13 cellular contexts compared by ENCODE assay signal in genomic region chr4:183405371-183405770, GRCh38.
"Had no signal": no experiment of that assay in that cellular context is flagged by ENCODE, and none has a peak within 500 bp of the region (broad histone marks: within the 10 kb centered on the region; RNA-seq: fewer than 3 reads in every experiment).

No MANE protein-coding gene starts in this region.

- H3K27ac ChIP-seq: body of pancreas, parathyroid adenoma, skin epidermis, tibial artery had no signal

- H3K9ac ChIP-seq: parathyroid adenoma had no signal

- ATAC-seq: body of pancreas had no signal

- H3K27me3 ChIP-seq: body of pancreas, tibial artery had no signal

- DNase-seq: activated CD4-positive, alpha-beta T cell treated with anti-CD3 and anti-CD28 coated beads for 48 hours; activated naive CD4-positive, alpha-beta T cell treated with anti-CD3 and anti-CD28 coated beads, Interleukin-2, amount 10 ng/mL, durations not matched to agents 7 days and 5 days; activated T-cell treated with anti-CD3 and anti-CD28 coated beads, Interleukin-2, amount 50 U/mL, for 48 hours; amniotic stem cell; body of pancreas; endodermal cell; hippocampal formation; kidney glomerular epithelial cell; nephron progenitor cell had no signal

- H2AFZ ChIP-seq: parathyroid adenoma had no signal

- H3K36me3 ChIP-seq: tibial artery had no signal

- H3K9me3 Mint-ChIP-seq: activated naive CD4-positive, alpha-beta T cell treated with anti-CD3 and anti-CD28 coated beads, Interleukin-2, amount 10 ng/mL, durations not matched to agents 7 days and 5 days; dendritic cell treated with granulocyte-macrophage colony-stimulating factor and Interleukin-4, amounts not matched to agents 40 ng/mL and 50 ng/mL, for 4 days; endodermal cell had no signal

- H3K36me3 Mint-ChIP-seq: activated naive CD4-positive, alpha-beta T cell treated with anti-CD3 and anti-CD28 coated beads, Interleukin-2, amount 10 ng/mL, durations not matched to agents 7 days and 5 days had no signal

- H3K9me3 ChIP-seq: body of pancreas, tibial artery had no signal

- H3K27ac Mint-ChIP-seq: activated naive CD4-positive, alpha-beta T cell treated with anti-CD3 and anti-CD28 coated beads, Interleukin-2, amount 10 ng/mL, durations not matched to agents 7 days and 5 days; dendritic cell treated with granulocyte-macrophage colony-stimulating factor and Interleukin-4, amounts not matched to agents 40 ng/mL and 50 ng/mL, for 4 days; endodermal cell; nephron progenitor cell had no signal

- H3K4me3 ChIP-seq: body of pancreas, skin epidermis, tibial artery had no signal

- H3K4me1 ChIP-seq: parathyroid adenoma, tibial artery had no signal

- H3K79me2 ChIP-seq: parathyroid adenoma had no signal

- H3K4me3 Mint-ChIP-seq: activated naive CD4-positive, alpha-beta T cell treated with anti-CD3 and anti-CD28 coated beads, Interleukin-2, amount 10 ng/mL, durations not matched to agents 7 days and 5 days; dendritic cell treated with granulocyte-macrophage colony-stimulating factor and Interleukin-4, amounts not matched to agents 40 ng/mL and 50 ng/mL, for 4 days; endodermal cell; nephron progenitor cell had no signal
